Comparison of ENCODE assay signal across 22 cellular contexts in the genomic region with DNA sequence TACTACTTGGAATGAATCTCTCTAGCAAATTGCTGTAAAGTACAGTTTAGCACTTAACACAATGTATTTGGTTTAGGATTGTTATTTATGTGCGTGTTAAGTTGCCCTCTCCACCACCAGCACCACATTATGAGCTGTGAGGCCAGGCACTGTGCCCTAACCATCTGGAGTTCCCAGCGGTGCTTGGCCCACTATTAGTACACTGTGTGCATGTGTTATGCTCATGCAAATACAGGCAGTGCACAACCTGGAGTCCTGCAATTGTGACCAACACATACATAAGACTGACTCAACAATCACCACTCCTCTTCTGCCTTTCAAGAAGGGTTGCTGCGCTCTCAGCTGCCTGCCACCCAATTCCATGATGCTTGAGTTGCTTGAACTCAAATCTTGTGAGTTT.
"Had no signal": no experiment of that assay in that cellular context is flagged by ENCODE, and none has a peak within 500 bp of the region (broad histone marks: within the 10 kb centered on the region; RNA-seq: fewer than 3 reads in every experiment).

No MANE protein-coding gene starts in this region.

- H3K27ac Mint-ChIP-seq: activated CD8-positive, alpha-beta T cell treated with anti-CD3 and anti-CD28 coated beads for 36 hours; activated naive CD4-positive, alpha-beta T cell treated with anti-CD3 and anti-CD28 coated beads, Interleukin-2, amount 10 ng/mL, durations not matched to agents 7 days and 5 days; activated naive CD8-positive, alpha-beta T cell treated with anti-CD3 and anti-CD28 coated beads, Interleukin-2, amount 50 U/mL, for 24 hours; progenitor cell of endocrine pancreas; T-helper 2 cell treated with Interferon-gamma antibody and Interleukin-4, amounts not matched to agents 5 μg/mL and 100 μg/mL, for 36 hours had no signal

- H3K4me1 Mint-ChIP-seq: activated naive CD4-positive, alpha-beta T cell treated with anti-CD3 and anti-CD28 coated beads, Interleukin-2, amount 10 ng/mL, durations not matched to agents 7 days and 5 days; activated naive CD8-positive, alpha-beta T cell treated with anti-CD3 and anti-CD28 coated beads, Interleukin-2, amount 50 U/mL, for 24 hours; neural crest cell had no signal

- H3K9me3 Mint-ChIP-seq: activated CD8-positive, alpha-beta T cell treated with anti-CD3 and anti-CD28 coated beads for 36 hours; activated naive CD4-positive, alpha-beta T cell treated with anti-CD3 and anti-CD28 coated beads, Interleukin-2, amount 10 ng/mL, durations not matched to agents 7 days and 5 days; activated naive CD8-positive, alpha-beta T cell treated with anti-CD3 and anti-CD28 coated beads, Interleukin-2, amount 50 U/mL, for 24 hours; neural crest cell; T-helper 2 cell treated with Interferon-gamma antibody and Interleukin-4, amounts not matched to agents 5 μg/mL and 100 μg/mL, for 36 hours had no signal

- H3K4me3 Mint-ChIP-seq: activated CD8-positive, alpha-beta T cell treated with anti-CD3 and anti-CD28 coated beads for 36 hours; activated naive CD4-positive, alpha-beta T cell treated with anti-CD3 and anti-CD28 coated beads, Interleukin-2, amount 10 ng/mL, durations not matched to agents 7 days and 5 days; activated naive CD8-positive, alpha-beta T cell treated with anti-CD3 and anti-CD28 coated beads, Interleukin-2, amount 50 U/mL, for 24 hours; neural crest cell; T-helper 2 cell treated with Interferon-gamma antibody and Interleukin-4, amounts not matched to agents 5 μg/mL and 100 μg/mL, for 36 hours had no signal

- H3K27me3 ChIP-seq: brain microvascular endothelial cell, gastrocnemius medialis, left lung, right lobe of liver, stomach, upper lobe of left lung had no signal

- ATAC-seq: activated CD8-positive, alpha-beta T cell treated with anti-CD3 and anti-CD28 coated beads for 36 hours; activated naive CD8-positive, alpha-beta T cell treated with anti-CD3 and anti-CD28 coated beads, Interleukin-2, amount 50 U/mL, for 24 hours; gastrocnemius medialis; left lung; right lobe of liver had no signal

- H3K4me1 ChIP-seq: gastrocnemius medialis, left lung, right lobe of liver, stomach, upper lobe of left lung had no signal

- H3K9me3 ChIP-seq: gastrocnemius medialis, left lung, right lobe of liver, stomach, upper lobe of left lung had no signal

- H3K27me3 Mint-ChIP-seq: activated CD8-positive, alpha-beta T cell treated with anti-CD3 and anti-CD28 coated beads for 36 hours; activated naive CD4-positive, alpha-beta T cell treated with anti-CD3 and anti-CD28 coated beads, Interleukin-2, amount 10 ng/mL, durations not matched to agents 7 days and 5 days; activated naive CD8-positive, alpha-beta T cell treated with anti-CD3 and anti-CD28 coated beads, Interleukin-2, amount 50 U/mL, for 24 hours; progenitor cell of endocrine pancreas had no signal

- DNase-seq: activated CD4-positive, alpha-beta T cell treated with anti-CD3 and anti-CD28 coated beads for 48 hours; activated CD4-positive, CD25-positive, alpha-beta regulatory T cell; activated CD8-positive, alpha-beta T cell treated with anti-CD3 and anti-CD28 coated beads for 36 hours; activated naive CD4-positive, alpha-beta T cell treated with anti-CD3 and anti-CD28 coated beads, Interleukin-2, amount 10 ng/mL, durations not matched to agents 7 days and 5 days; activated naive CD8-positive, alpha-beta T cell treated with anti-CD3 and anti-CD28 coated beads, Interleukin-2, amount 50 U/mL, for 24 hours; activated T-cell treated with anti-CD3 and anti-CD28 coated beads, Interleukin-2, amount 50 U/mL, for 1 hour; anterior cingulate cortex; brain microvascular endothelial cell; cerebellar nuclear complex; effector CD4-positive, alpha-beta T cell; gastrocnemius medialis; head of caudate nucleus; left lung; right lobe of liver; small intestine; stimulated activated CD4-positive, alpha-beta T cell treated with anti-CD3 and anti-CD28 coated beads, Interleukin-15, amount 100 ng/mL, for 24 hours; stimulated activated CD4-positive, alpha-beta T cell treated with anti-CD3 and anti-CD28 coated beads, Interleukin-4, amount 100 ng/mL, for 1 hour; stomach; upper lobe of left lung had no signal

- H3K4me3 ChIP-seq: gastrocnemius medialis, left lung, right lobe of liver, stomach, upper lobe of left lung had no signal

- H3K36me3 Mint-ChIP-seq: activated naive CD4-positive, alpha-beta T cell treated with anti-CD3 and anti-CD28 coated beads, Interleukin-2, amount 10 ng/mL, durations not matched to agents 7 days and 5 days had no signal

- H3K27ac ChIP-seq: brain microvascular endothelial cell, gastrocnemius medialis, left lung, right lobe of liver, stomach, upper lobe of left lung had no signal

- H3K36me3 ChIP-seq: brain microvascular endothelial cell, gastrocnemius medialis, left lung, right lobe of liver, stomach, upper lobe of left lung had no signal
